12 cellular contexts compared by ENCODE assay signal in the genomic region with DNA sequence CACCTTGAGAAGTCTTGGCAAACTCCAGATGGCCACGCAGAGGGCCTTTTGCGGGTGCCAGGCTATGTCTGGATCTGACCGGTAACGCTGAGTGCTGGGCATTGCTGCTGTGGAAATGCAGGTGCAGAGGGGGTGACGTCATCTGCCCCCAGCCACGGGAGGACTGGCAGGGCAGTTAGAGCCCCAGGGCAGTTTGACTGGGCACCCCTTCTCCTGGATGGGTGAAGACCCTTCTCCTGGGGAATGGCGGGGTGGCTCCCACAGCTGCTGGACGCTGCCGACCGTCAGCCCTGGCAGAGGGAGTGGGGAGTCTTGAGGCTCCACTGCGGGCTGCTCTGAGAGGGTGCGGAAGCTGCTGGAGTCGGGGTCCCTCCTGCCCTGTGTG. TPM values are rescaled to one million over a fixed set of nuclear protein-coding genes. Genes with fewer than 3 reads are reported as not detected.
DNase-seq lines count a peak whose midpoint lies in the region; ATAC-seq, FAIRE-seq and TF ChIP-seq lines count a peak whose summit lies in the region.
"Had no signal": no experiment of that assay in that cellular context is flagged by ENCODE, and none has a peak within 500 bp of the region (broad histone marks: within the 10 kb centered on the region; RNA-seq: fewer than 3 reads in every experiment).

No MANE protein-coding gene starts in this region.

- TF ChIP-seq EP300 in stomach (IDR thresholded peaks at IDR 0.05) = no peak

- ATAC-seq in HG03469 (IDR thresholded peaks at IDR 0.05; ENCODE audit: unreplicated experiment) = no peak

- H3K27ac ChIP-seq in HUES6 (ENCODE audit: low read depth, low read length) (peak overlapping the region; percentile 97; the same call in 1 of the 2 replicates), angular gyrus (ENCODE audit: low read depth, low read length) (peak overlapping the region; percentile 71), keratinocyte (ENCODE audit: control insufficient read depth, insufficient read depth, low read length) (peak overlapping the region; percentile 71), stomach (peak overlapping the region in 4 of 5 donors; percentile 77 to 92 (median 89))

- H3K79me2 ChIP-seq in keratinocyte (ENCODE audit: control insufficient read depth, insufficient read depth, low read length) = no peaks in the 10 kb centered on the region

- TF ChIP-seq CTCF in keratinocyte (optimal IDR thresholded peaks at IDR 0.05 in 1 of 3, IDR thresholded peaks at IDR 0.05 in 1 of 3, conservative IDR thresholded peaks at IDR 0.05 in 1 of 3; ENCODE audit: extremely low read depth in 1 of 3, insufficient read depth in 2 of 3, low read length in 3 of 3) (no peak), stomach (IDR thresholded peaks at IDR 0.05) (no peak)

- TF ChIP-seq POLR2A in stomach (IDR thresholded peaks at IDR 0.05) = no peak

- no peak overlapping the region for H2AFZ ChIP-seq in keratinocyte (ENCODE audit: control insufficient read depth, low read length)

- DNase-seq in keratinocyte (ENCODE audit: low read depth, low spot score) = no peak
- DNase-seq in stomach = no peak
- DNase-seq in NCI-H446 treated with DMSO at 0.1 percent for 48 hours (lab: John Stamatoyannopoulos, UW) = no peak
- DNase-seq in MG63 = no peak
- no peak for DNase-seq in NCI-H1930 (lab: John Stamatoyannopoulos, UW)
- DNase-seq: activated naive CD4-positive, alpha-beta T cell; DND-41; stimulated activated CD4-positive, alpha-beta T cell treated with anti-CD3 and anti-CD28 coated beads, Interleukin-4, amount 100 ng/mL, for 24 hours had no signal

- WGBS in stomach, 5 donors = 82 to 87% (median 85%) methylated on average over 9 to 13 of the region's 13 CpGs

- dilution Hi-C loops in keratinocyte (cut with MboI; ENCODE audit: extremely low pct_ligation_motif_present, low sequenced_read_pairs) = no loop called here

- H4K20me1 ChIP-seq in keratinocyte (ENCODE audit: control insufficient read depth, extremely low read depth, insufficient read depth, low read length) = no peaks in the 10 kb centered on the region

- H3K27me3 ChIP-seq in HUES6 (ENCODE audit: control insufficient read depth, insufficient read depth, low read length) = peaks cover 8% of the 10 kb centered on the region
- no peaks in the 10 kb centered on the region for H3K27me3 ChIP-seq in keratinocyte (ENCODE audit: control insufficient read depth, extremely low read depth, insufficient read depth, low read length)
- H3K27me3 ChIP-seq in stomach = peaks cover 0 to 10% (median 0%) of the 10 kb centered on the region in 3 donors
- no peaks in the 10 kb centered on the region for H3K27me3 ChIP-seq in MG63

- H3K36me3 ChIP-seq in HUES6 (ENCODE audit: control insufficient read depth, insufficient read depth, low read length) (no peaks in the 10 kb centered on the region), keratinocyte (ENCODE audit: control insufficient read depth in 2 of 2, extremely low read depth in 1 of 2, insufficient read depth in 2 of 2, low read length in 2 of 2) (no peaks in the 10 kb centered on the region), stomach (no peaks in the 10 kb centered on the region), MG63 (no peaks in the 10 kb centered on the region)

- no peak overlapping the region for H3K4me3 ChIP-seq in HUES6 (ENCODE audit: low read depth, low read length)
- no peak overlapping the region for H3K4me3 ChIP-seq in keratinocyte (ENCODE audit: control insufficient read depth in 2 of 3, extremely low read depth in 1 of 3, insufficient read depth in 2 of 3, low read depth in 1 of 3, low read length in 3 of 3)
- H3K4me3 ChIP-seq in stomach = no peak overlapping the region
- no peak overlapping the region for H3K4me3 ChIP-seq in MG63

- H3K4me1 ChIP-seq in HUES6 (ENCODE audit: control insufficient read depth, insufficient read depth, low read length) = peaks cover 33% of the 10 kb centered on the region
- peaks cover 89% of the 10 kb centered on the region for H3K4me1 ChIP-seq in keratinocyte (ENCODE audit: control insufficient read depth, extremely low read depth, insufficient read depth, low read length)
- H3K4me1 ChIP-seq in stomach = peaks cover 50 to 66% (median 58%) of the 10 kb centered on the region in 4 donors

- FAIRE-seq in keratinocyte (lab: Jason Lieb, UNC) = no peak

- H3K9me3 ChIP-seq in HUES6 (ENCODE audit: control insufficient read depth, insufficient read depth, low read depth, low read length) (no peaks in the 10 kb centered on the region), keratinocyte (ENCODE audit: control insufficient read depth, low read depth, low read length) (no peaks in the 10 kb centered on the region), stomach (no peaks in the 10 kb centered on the region), MG63 (no peaks in the 10 kb centered on the region)

- intact Hi-C loops in stomach (cut with DNase I; ENCODE audit: low total_unique reads) = no loop called here

- H3K9ac ChIP-seq in HUES6 (ENCODE audit: low read length) (peak overlapping the region; percentile 88), keratinocyte (ENCODE audit: control insufficient read depth, extremely low read depth, insufficient read depth, low read length) (peak overlapping the region; percentile 74)

- peaks cover 3% of the 10 kb centered on the region for H3K9me1 ChIP-seq in keratinocyte (ENCODE audit: control insufficient read depth, extremely low read depth, insufficient read depth, low read length)

- H3K4me2 ChIP-seq in keratinocyte (ENCODE audit: control insufficient read depth, extremely low read depth, insufficient read depth, low read depth, low read length) = peak overlapping the region; percentile 55

RNA-seq across cellular contexts. Expression of a gene that starts 12.6 kb away (rescaled TPM):
- 0.06 to 0.34 TPM (median 0.32 TPM) in 3 replicates for polyA plus RNA-seq in keratinocyte
- polyA plus RNA-seq in keratinocyte (2011; ENCODE audit: low read depth) = 0.42 TPM
- 0.18 and 0.22 TPM in 2 replicates for polyA plus RNA-seq in keratinocyte (2011; cell fraction: cytosol; rRNA removed)
- polyA plus RNA-seq in keratinocyte (2011; cell fraction: nucleus; rRNA removed) = 0.38 and 0.60 TPM in 2 replicates
- 1.9 TPM in 1 of 2 replicates, not detected in the other for polyA plus RNA-seq in keratinocyte (2012; ENCODE audit: low replicate concordance)
- 0.64 TPM in 1 of 3 replicates, not detected in the others for polyA minus RNA-seq in keratinocyte
- not detected for polyA minus RNA-seq in keratinocyte (2011; cell fraction: cytosol; rRNA and poly(A)+ RNA removed)
- polyA minus RNA-seq in keratinocyte (2011; cell fraction: nucleus; rRNA and poly(A)+ RNA removed) = 0.32 TPM in 1 of 2 replicates, not detected in the other
- 10 to 100 TPM in 2 of 5 donors, not detected in 3; 16.5 to 71.8 TPM for total RNA-seq in stomach
- polyA plus RNA-seq in stomach = 1 to 10 TPM; 1.5 to 2.5 (median 2.1) TPM
- 3.0 and 4.7 TPM in 2 replicates for total RNA-seq in MG63 (2014; rRNA removed; shearing (Covaris generic); ENCODE audit: low replicate concordance)
- total RNA-seq: NCI-H460 had no signal
